ENCODE assay signal across 1 cellular context in the genomic region with DNA sequence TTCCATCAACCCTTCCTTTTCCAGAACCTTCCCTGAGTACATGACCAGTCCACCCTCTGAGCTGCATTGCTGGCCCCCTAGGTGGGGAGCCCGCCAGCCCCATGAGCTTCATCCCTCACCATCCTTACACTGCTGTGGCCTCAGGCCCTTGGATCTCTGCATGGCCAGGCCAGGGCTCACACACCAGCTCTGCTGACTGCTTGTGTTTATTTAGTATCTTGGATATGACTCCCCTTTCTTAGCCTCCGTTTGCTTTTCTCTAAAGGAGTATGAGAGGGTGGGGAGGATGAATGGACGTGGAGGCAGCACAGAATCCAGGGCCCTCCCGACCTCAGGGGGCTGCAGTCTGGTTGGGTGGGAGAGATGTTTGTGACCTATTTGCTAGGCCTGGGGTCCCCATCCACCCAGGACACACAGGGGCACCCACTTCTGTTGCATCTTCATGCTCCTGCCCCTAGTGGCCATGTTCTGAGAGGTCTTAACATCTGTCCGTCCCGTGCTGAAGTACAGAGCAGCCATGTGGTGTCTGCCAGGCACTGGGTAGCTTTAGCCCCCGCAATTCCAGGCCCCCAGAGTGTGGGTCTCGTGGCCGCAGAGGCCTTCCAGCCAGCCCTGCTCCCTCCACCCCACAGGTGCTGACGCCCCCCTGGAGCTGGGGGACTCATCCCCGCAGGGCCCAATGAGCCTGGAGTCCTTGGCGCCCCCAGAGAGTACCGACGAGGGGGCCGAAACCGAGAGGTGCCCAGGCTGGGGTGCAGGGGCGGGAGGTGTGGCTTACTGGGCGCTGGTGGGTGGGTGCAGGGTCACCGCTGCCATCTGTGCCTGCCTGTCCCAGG.
TF ChIP-seq lines count a peak whose summit lies in the region.

No MANE protein-coding gene starts in this region.

TF ChIP-seq in H1, 55 proteins besides CTCF, POLR2A, EP300 and RAD21:
- no peak for TF ChIP-seq ASH2L (IDR thresholded peaks at IDR 0.05; ENCODE audit: low read length)
- TF ChIP-seq HDAC6 (IDR thresholded peaks at IDR 0.05; ENCODE audit: low read depth, low read length) = no peak
- no peak for TF ChIP-seq CHD1 (IDR thresholded peaks at IDR 0.05; ENCODE audit: low read depth, low read length)
- no peak for TF ChIP-seq NRF1 (IDR thresholded peaks at IDR 0.05; ENCODE audit: low read depth, low read length)
- no peak for TF ChIP-seq HDAC2 (IDR thresholded peaks at IDR 0.05; ENCODE audit: borderline replicate concordance in 1 of 2, low read depth in 2 of 2, low read length in 2 of 2)
- no peak for TF ChIP-seq RBBP5 (IDR thresholded peaks at IDR 0.05; ENCODE audit: borderline replicate concordance, low read depth, low read length)
- TF ChIP-seq ATF3 (IDR thresholded peaks at IDR 0.05; ENCODE audit: insufficient read depth, low read depth, low read length) = no peak
